In genomic region chr2:169486487-169486886, GRCh38 we compare ENCODE assay signal across 21 cellular contexts. TPM values are rescaled to one million over a fixed set of nuclear protein-coding genes. Genes with fewer than 3 reads are reported as not detected.
DNase-seq lines count a peak whose midpoint lies in the region; ATAC-seq, FAIRE-seq and TF ChIP-seq lines count a peak whose summit lies in the region.
"Had no signal": no experiment of that assay in that cellular context is flagged by ENCODE, and none has a peak within 500 bp of the region (broad histone marks: within the 10 kb centered on the region; RNA-seq: fewer than 3 reads in every experiment).

No MANE protein-coding gene starts in this region.

- no peaks in the 10 kb centered on the region for H3K4me1 ChIP-seq in CD8-positive, alpha-beta T cell (ENCODE audit: insufficient read depth, low read length)
- no peaks in the 10 kb centered on the region for H3K4me1 ChIP-seq in small intestine (ENCODE audit: control insufficient read depth in 2 of 2, insufficient read depth in 1 of 2, low read depth in 1 of 2, low read length in 1 of 2)
- H3K4me1 ChIP-seq: BLaER1 had no signal

- H3K27me3 Mint-ChIP-seq in activated CD4-positive, alpha-beta T cell treated with anti-CD3 and anti-CD28 coated beads for 36 hours = no peaks in the 10 kb centered on the region
- no peaks in the 10 kb centered on the region for H3K27me3 Mint-ChIP-seq in CD8-positive, alpha-beta T cell (ENCODE audit: low read depth)
- H3K27me3 Mint-ChIP-seq: B cell; CD4-positive, CD25-positive, alpha-beta regulatory T cell had no signal

- TF ChIP-seq CTCF in CD8-positive, alpha-beta T cell (IDR thresholded peaks at IDR 0.05) = no peak

- no peaks in the 10 kb centered on the region for H3K9me3 Mint-ChIP-seq in activated CD4-positive, alpha-beta T cell treated with anti-CD3 and anti-CD28 coated beads for 36 hours (ENCODE audit: low read depth)
- H3K9me3 Mint-ChIP-seq in CD8-positive, alpha-beta T cell = no peaks in the 10 kb centered on the region
- H3K9me3 Mint-ChIP-seq: CD4-positive, CD25-positive, alpha-beta regulatory T cell; CD8-positive, alpha-beta memory T cell; HFFc6 had no signal

- H3K36me3 ChIP-seq in CD8-positive, alpha-beta T cell (ENCODE audit: insufficient read depth, low read length) = no peaks in the 10 kb centered on the region
- H3K36me3 ChIP-seq in small intestine (ENCODE audit: control insufficient read depth in 2 of 2, insufficient read depth in 2 of 2, low read length in 2 of 2) = peaks cover 3% of the 10 kb centered on the region in 2 donors
- H3K36me3 ChIP-seq: BLaER1, HAP-1 had no signal

- CTCF ChIA-PET in activated CD4-positive, alpha-beta T cell treated with anti-CD3 and anti-CD28 coated beads for 36 hours (lab: Charles Lee) = interaction anchor here (1.7 kb wide), 1 partner anchor 25 kb away, joined by 3 read pairs; no protein-coding TSS in a partner anchor
- CTCF ChIA-PET in CD8-positive, alpha-beta T cell (lab: Charles Lee) = no interaction called here

- H3K36me3 Mint-ChIP-seq in activated CD4-positive, alpha-beta T cell treated with anti-CD3 and anti-CD28 coated beads for 36 hours (ENCODE audit: low read depth) = peaks cover 11% of the 10 kb centered on the region
- H3K36me3 Mint-ChIP-seq in CD8-positive, alpha-beta T cell = peaks cover 29% of the 10 kb centered on the region

- FAIRE-seq in small intestine (lab: Jason Lieb, UNC) = peak; percentile 23
- FAIRE-seq: D721Med, GM12892, H54 had no signal

- no peak overlapping the region for H3K27ac ChIP-seq in CD8-positive, alpha-beta T cell (ENCODE audit: low read depth, low read length)
- no peak overlapping the region for H3K27ac ChIP-seq in small intestine (ENCODE audit: low read depth in 1 of 2, low read length in 1 of 2)
- H3K27ac ChIP-seq: BLaER1, C4-2B had no signal

- H3K27me3 ChIP-seq in CD8-positive, alpha-beta T cell (ENCODE audit: insufficient read depth, low read length) = no peaks in the 10 kb centered on the region
- no peaks in the 10 kb centered on the region for H3K27me3 ChIP-seq in small intestine (ENCODE audit: control insufficient read depth in 2 of 2, insufficient read depth in 2 of 2, low read length in 2 of 2)
- H3K27me3 ChIP-seq: BLaER1 had no signal

- POLR2A ChIA-PET in activated CD4-positive, alpha-beta T cell treated with anti-CD3 and anti-CD28 coated beads for 36 hours (lab: Charles Lee) = no interaction called here
- POLR2A ChIA-PET in CD8-positive, alpha-beta T cell (lab: Charles Lee) = no interaction called here

- no peaks in the 10 kb centered on the region for H3K9me3 ChIP-seq in CD8-positive, alpha-beta T cell (ENCODE audit: low read length)
- H3K9me3 ChIP-seq in small intestine (ENCODE audit: control insufficient read depth, low read depth) = no peaks in the 10 kb centered on the region
- H3K9me3 ChIP-seq: BLaER1, HAP-1 had no signal

- intact Hi-C loops in activated CD4-positive, alpha-beta T cell treated with anti-CD3 and anti-CD28 coated beads for 36 hours (cut with DNase I, micrococcal nuclease) = no loop called here
- intact Hi-C loops in CD8-positive, alpha-beta T cell (cut with DNase I, micrococcal nuclease) = no loop called here

- no peak overlapping the region for H3K27ac Mint-ChIP-seq in activated CD4-positive, alpha-beta T cell treated with anti-CD3 and anti-CD28 coated beads for 36 hours
- H3K27ac Mint-ChIP-seq in CD8-positive, alpha-beta T cell = peak overlapping the region; percentile 46
- H3K27ac Mint-ChIP-seq: B cell, HFFc6 had no signal

- H3K4me1 Mint-ChIP-seq in activated CD4-positive, alpha-beta T cell treated with anti-CD3 and anti-CD28 coated beads for 36 hours = no peaks in the 10 kb centered on the region
- no peaks in the 10 kb centered on the region for H3K4me1 Mint-ChIP-seq in CD8-positive, alpha-beta T cell (ENCODE audit: low read depth)
- H3K4me1 Mint-ChIP-seq: B cell had no signal

- DNase-seq in activated CD4-positive, alpha-beta T cell treated with anti-CD3 and anti-CD28 coated beads for 36 hours = no peak
- DNase-seq in activated CD4-positive, alpha-beta T cell treated with anti-CD3 and anti-CD28 coated beads for 1 hour = no peak
- no peak for DNase-seq in CD8-positive, alpha-beta T cell
- DNase-seq in small intestine (no peak), DMS79 treated with DMSO at 0.1 percent for 48 hours (lab: John Stamatoyannopoulos, UW) (no peak), SW 1271 (lab: John Stamatoyannopoulos, UW) (no peak)
- DNase-seq: 8988T; CD4-positive, CD25-positive, alpha-beta regulatory T cell; CD8-positive, alpha-beta memory T cell; DMS 273 treated with DMSO at 0.1 percent for 48 hours; DMS79; GF-D8; GOT3; HFFc6 had no signal

- ATAC-seq in activated CD4-positive, alpha-beta T cell treated with anti-CD3 and anti-CD28 coated beads for 36 hours = peak; percentile 51
- ATAC-seq in CD8-positive, alpha-beta T cell = no peak

- H3K4me3 Mint-ChIP-seq in activated CD4-positive, alpha-beta T cell treated with anti-CD3 and anti-CD28 coated beads for 36 hours = no peak overlapping the region
- H3K4me3 Mint-ChIP-seq in CD8-positive, alpha-beta T cell = no peak overlapping the region
- H3K4me3 Mint-ChIP-seq: B cell; CD4-positive, CD25-positive, alpha-beta regulatory T cell; HFFc6 had no signal

- no peak overlapping the region for H3K4me3 ChIP-seq in CD8-positive, alpha-beta T cell (ENCODE audit: low read depth, low read length)
- H3K4me3 ChIP-seq in small intestine (ENCODE audit: low read depth in 1 of 2, low read length in 2 of 2) = no peak overlapping the region
- H3K4me3 ChIP-seq: BLaER1, HAP-1 had no signal

RNA-seq across cellular contexts. Expression of gene BBS5, which starts 7.2 kb away (rescaled TPM):
- 1 to 10 TPM; 2.7 to 3.4 TPM for total RNA-seq in activated CD4-positive, alpha-beta T cell treated with anti-CD3 and anti-CD28 coated beads for 36 hours
- total RNA-seq in CD8-positive, alpha-beta T cell = 1 to 10 TPM; 2.1 to 2.7 TPM
- polyA plus RNA-seq in small intestine = 1 to 10 TPM in 1 of 3 donors, under 1 TPM in 2; 0.81 to 2.7 (median 0.89) TPM

RNA-seq across cellular contexts. Expression of gene KLHL41, which starts 23.0 kb away (rescaled TPM):
- under 1 TPM in 1 of 2 experiments, not detected in 1; 0.46 TPM for total RNA-seq in activated CD4-positive, alpha-beta T cell treated with anti-CD3 and anti-CD28 coated beads for 36 hours
- total RNA-seq in CD8-positive, alpha-beta T cell = not detected
- 1 to 10 TPM in 2 of 3 donors, under 1 TPM in 1; 0.31 to 2.7 (median 1.6) TPM for polyA plus RNA-seq in small intestine
- total RNA-seq: CD4-positive, CD25-positive, alpha-beta regulatory T cell had no signal
- polyA plus RNA-seq: CD8-positive, alpha-beta memory T cell had no signal
